In genomic region chr3:107235923-107236315, GRCh38 we compare ENCODE assay signal across 1 cellular context.
A peak's percentile ranks its signal among the peaks of the same experiment; 100 is the strongest.
TF ChIP-seq lines count a peak whose summit lies in the region.

No MANE protein-coding gene starts in this region.

TF ChIP-seq in K562, 482 proteins besides CTCF, POLR2A, EP300 and RAD21 (continued from another document):
- TF ChIP-seq DEAF1 (CRISPR knock-in tag; IDR thresholded peaks at IDR 0.05) (peak; percentile 77), STAG1 (CRISPR knock-in tag; IDR thresholded peaks at IDR 0.05; ENCODE audit: borderline replicate concordance) (peak; percentile 12; the same call in 1 of the 2 replicates), ZNF212 (CRISPR knock-in tag; IDR thresholded peaks at IDR 0.05) (no peak), FOXP4 (CRISPR knock-in tag; IDR thresholded peaks at IDR 0.05; ENCODE audit: borderline replicate concordance) (no peak), SMC3 (conservative IDR thresholded peaks at IDR 0.05; ENCODE audit: insufficient read depth, low read depth, low read length) (peak; percentile 62), HOMEZ (CRISPR knock-in tag; IDR thresholded peaks at IDR 0.05) (no peak)
